In genomic region chr18:477565-477964, GRCh38 we compare ENCODE assay signal across 11 cellular contexts. TPM values are rescaled to one million over a fixed set of nuclear protein-coding genes. Genes with fewer than 3 reads are reported as not detected.
A peak's percentile ranks its signal among the peaks of the same experiment; 100 is the strongest.
DNase-seq lines count a peak whose midpoint lies in the region; ATAC-seq and TF ChIP-seq lines count a peak whose summit lies in the region.
"Had no signal": no experiment of that assay in that cellular context is flagged by ENCODE, and none has a peak within 500 bp of the region (broad histone marks: within the 10 kb centered on the region; RNA-seq: fewer than 3 reads in every experiment).

No MANE protein-coding gene starts in this region.

- H3K4me1 Mint-ChIP-seq in CD14-positive monocyte: peaks cover 11% of the 10 kb centered on the region

- H3K9me3 ChIP-seq in uterus: no peaks in the 10 kb centered on the region

- H3K36me3 Mint-ChIP-seq in CD14-positive monocyte: no peaks in the 10 kb centered on the region

- no peak for ATAC-seq in HG02759 (IDR thresholded peaks at IDR 0.05; ENCODE audit: unreplicated experiment)
- ATAC-seq: sciatic nerve had no signal

- H3K27me3 ChIP-seq in H7 (ENCODE audit: control insufficient read depth, insufficient read depth, low read length) (no peaks in the 10 kb centered on the region), uterus (no peaks in the 10 kb centered on the region)

- TF ChIP-seq POLR2A in uterus (IDR thresholded peaks at IDR 0.05): no peak

- no peak overlapping the region for H3K4me3 Mint-ChIP-seq in CD14-positive monocyte
- H3K4me3 Mint-ChIP-seq: T-helper 1 cell treated with Interleukin-12 subunit alpha and Interleukin-12 subunit beta and Interleukin-4 antibody, amounts not matched to agents 30 μg/mL and 1 μg/mL, for 36 hours had no signal

- intact Hi-C loops in CD14-positive monocyte (cut with micrococcal nuclease): no loop called here
- intact Hi-C loops in uterus (cut with DNase I; ENCODE audit: low total_unique reads): no loop called here

- H3K9me3 Mint-ChIP-seq in CD14-positive monocyte: peaks cover 0 to 1% (median 0%) of the 10 kb centered on the region in 7 donors
- H3K9me3 Mint-ChIP-seq: T-helper 1 cell treated with Interleukin-12 subunit alpha and Interleukin-12 subunit beta and Interleukin-4 antibody, amounts not matched to agents 30 μg/mL and 1 μg/mL, for 36 hours had no signal

- H3K4me3 ChIP-seq in H7 (ENCODE audit: insufficient read depth, low read depth, low read length): no peak overlapping the region
- H3K4me3 ChIP-seq in uterus: no peak overlapping the region

- no peaks in the 10 kb centered on the region for H3K4me1 ChIP-seq in uterus

- DNase-seq in CD14-positive monocyte (ENCODE audit: low spot score) (no peak), H7 (peak; percentile 71), UCSD-AML1 (lab: John Stamatoyannopoulos, UW; ENCODE audit: unreplicated experiment) (peak; percentile 17), iPS-NIHi11 (ENCODE audit: low spot score) (peak; percentile 44), NCI-H1092 (lab: John Stamatoyannopoulos, UW) (no peak), uterus (no peak), A172 (ENCODE audit: low spot score) (no peak)
- DNase-seq: NCI-H1048 had no signal

- peak overlapping the region in 1 of 7 donors; percentile 6 for H3K27ac Mint-ChIP-seq in CD14-positive monocyte
- H3K27ac Mint-ChIP-seq: T-helper 1 cell treated with Interleukin-12 subunit alpha and Interleukin-12 subunit beta and Interleukin-4 antibody, amounts not matched to agents 30 μg/mL and 1 μg/mL, for 36 hours had no signal

- TF ChIP-seq CTCF in CD14-positive monocyte (IDR thresholded peaks at IDR 0.05) (peak; percentile 24), uterus (IDR thresholded peaks at IDR 0.05) (no peak)

- no peak overlapping the region for H3K27ac ChIP-seq in uterus

- H3K36me3 ChIP-seq in H7 (replicated peaks; ENCODE audit: control insufficient read depth, insufficient read depth, low read length) (no peaks in the 10 kb centered on the region), uterus (no peaks in the 10 kb centered on the region)

- H3K27me3 Mint-ChIP-seq in CD14-positive monocyte (ENCODE audit: low read depth in 3 of 3): peaks cover 6 to 10% (median 6%) of the 10 kb centered on the region in 3 donors

RNA-seq across cellular contexts. Expression of gene COLEC12, which starts 22.9 kb away (rescaled TPM):
- polyA plus RNA-seq in CD14-positive monocyte: under 1 TPM; 0.35 to 0.47 TPM
- 1.9 and 8.9 TPM in 2 replicates for total RNA-seq in H7 (2014; rRNA removed; shearing (Covaris generic))
- total RNA-seq in uterus: 10 to 100 TPM; 20.2 to 81.3 (median 29.1) TPM
- 0.02 TPM in 1 of 2 replicates, not detected in the other for total RNA-seq in A172 (2014; rRNA removed; shearing (Covaris generic))

Comparison
In these comparisons a context has a peak if more than half of its experiments do, and no peak if none do; other contexts are left out.
1. DNase-seq: peak in H7 (single experiment), UCSD-AML1 (single experiment) and iPS-NIHi11 (single experiment); none in CD14-positive monocyte (single experiment), NCI-H1092 (single experiment), uterus (0 of 2) and A172 (single experiment).